ENCODE assay signal across 8 cellular contexts in the genomic region with DNA sequence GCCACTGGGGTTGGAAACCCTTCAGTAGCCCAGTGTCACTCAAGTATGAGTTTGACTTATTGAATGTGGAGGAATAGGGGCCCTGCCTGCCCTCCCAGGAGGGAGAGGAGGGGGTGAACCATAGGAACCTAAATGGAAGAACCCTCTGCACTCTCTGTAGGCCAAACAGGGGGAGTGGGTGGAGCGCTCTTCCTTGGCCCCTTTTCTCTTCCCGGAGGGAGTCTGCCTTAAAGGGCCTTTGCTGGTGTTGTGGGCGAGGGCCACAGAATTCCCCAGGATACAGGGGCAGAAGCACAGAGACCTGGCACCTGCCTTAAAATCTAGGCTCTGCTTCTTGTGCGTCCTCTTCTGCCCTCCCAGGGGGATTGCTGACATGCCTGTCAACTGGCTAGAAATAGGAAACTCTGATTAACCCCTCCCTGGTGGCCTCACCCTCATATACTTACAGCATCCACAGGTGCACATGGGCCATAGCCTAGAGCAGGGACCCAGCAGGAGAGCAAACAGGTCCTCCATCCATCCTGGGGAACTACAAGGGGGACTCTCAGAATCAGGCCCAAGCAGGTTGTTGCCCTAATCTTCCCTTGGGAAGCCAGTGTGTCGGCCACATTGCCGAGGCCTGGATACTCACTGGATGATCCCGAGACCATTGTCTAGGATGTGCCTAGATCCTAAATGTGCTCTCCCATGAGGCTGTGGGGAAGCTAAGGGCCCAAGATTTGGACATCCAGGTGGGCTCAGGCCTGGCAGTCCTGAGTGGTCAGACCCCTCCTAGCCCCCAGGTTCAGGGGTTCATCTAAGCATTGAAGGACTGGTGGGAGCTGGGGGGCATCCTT. TPM values are rescaled to one million over a fixed set of nuclear protein-coding genes. Genes with fewer than 3 reads are reported as not detected.
DNase-seq lines count a peak whose midpoint lies in the region; ATAC-seq, FAIRE-seq and TF ChIP-seq lines count a peak whose summit lies in the region.

No MANE protein-coding gene starts in this region.

- peaks cover 42% of the 10 kb centered on the region for H4K20me1 ChIP-seq in Karpas-422 (ENCODE audit: insufficient read depth, low read depth, low read length)

- POLR2A ChIA-PET in A549 (lab: Yijun Ruan, JAX), result no interaction called here

- peaks cover 90% of the 10 kb centered on the region for H3K36me3 Mint-ChIP-seq in dendritic cell treated with granulocyte-macrophage colony-stimulating factor and Interleukin-4, amounts not matched to agents 40 ng/mL and 50 ng/mL, for 4 days (ENCODE audit: low read depth)
- H3K36me3 Mint-ChIP-seq in naive B cell, result no peaks in the 10 kb centered on the region

- TF ChIP-seq CTCF in A549 (IDR thresholded peaks at IDR 0.05), result no peak

- ATAC-seq in A549 (no peak), naive B cell (ENCODE audit: low read depth in 2 of 2) (no peak), GM19455 (IDR thresholded peaks at IDR 0.05; ENCODE audit: unreplicated experiment) (no peak)

- H3K4me3 ChIP-seq in A549 (no peak overlapping the region), Karpas-422 (ENCODE audit: low read length) (peak overlapping the region; percentile 84)

- peak overlapping the region; percentile 94 for H3K9ac ChIP-seq in Karpas-422 (ENCODE audit: low read length)

- peak overlapping the region; percentile 99 for H3K27ac Mint-ChIP-seq in dendritic cell treated with granulocyte-macrophage colony-stimulating factor and Interleukin-4, amounts not matched to agents 40 ng/mL and 50 ng/mL, for 4 days
- H3K27ac Mint-ChIP-seq in naive B cell, result peak overlapping the region in 5 of 6 donors; percentile 91 to 98 (median 98)

- H3K27me3 ChIP-seq in Karpas-422 (ENCODE audit: low read length), result no peaks in the 10 kb centered on the region

- 84% methylated on average over 7 of the region's 7 CpGs for WGBS in A549 (ENCODE audit: missing lambda C conversion rate)

- H3K9me2 ChIP-seq in Karpas-422 (replicated peaks; ENCODE audit: insufficient read depth, low read length), result no peaks in the 10 kb centered on the region

- H3K27me3 Mint-ChIP-seq in dendritic cell treated with granulocyte-macrophage colony-stimulating factor and Interleukin-4, amounts not matched to agents 40 ng/mL and 50 ng/mL, for 4 days, result no peaks in the 10 kb centered on the region
- H3K27me3 Mint-ChIP-seq in naive B cell, result no peaks in the 10 kb centered on the region

- H3K9me3 ChIP-seq in A549 (no peaks in the 10 kb centered on the region), Karpas-422 (ENCODE audit: low read length) (no peaks in the 10 kb centered on the region)

- TF ChIP-seq POLR2A in A549 (IDR thresholded peaks at IDR 0.05; ENCODE audit: low read length), result no peak

- no peak for DNase-seq in A549 (ENCODE audit: low read depth in 1 of 2, low spot score in 1 of 2)
- peak; percentile 94 for DNase-seq in Karpas-422
- no peak for DNase-seq in naive B cell
- DNase-seq in NCI-H69 (lab: John Stamatoyannopoulos, UW), result no peak
- no peak for DNase-seq in NCI-H2196 treated with DMSO at 0.1 percent for 48 hours (lab: John Stamatoyannopoulos, UW; ENCODE audit: unreplicated experiment)
- no peak for DNase-seq in NOMO-1 (lab: John Stamatoyannopoulos, UW; ENCODE audit: unreplicated experiment in 2 of 2)

- intact Hi-C loops in dendritic cell treated with granulocyte-macrophage colony-stimulating factor and Interleukin-4, amounts not matched to agents 40 ng/mL and 50 ng/mL, for 4 days (cut with micrococcal nuclease), result no loop called here

- H3K4me1 Mint-ChIP-seq in dendritic cell treated with granulocyte-macrophage colony-stimulating factor and Interleukin-4, amounts not matched to agents 40 ng/mL and 50 ng/mL, for 4 days (ENCODE audit: low read depth), result peaks cover 70% of the 10 kb centered on the region
- H3K4me1 Mint-ChIP-seq in naive B cell, result peaks cover 66 to 74% (median 73%) of the 10 kb centered on the region in 3 donors

- no peak for TF ChIP-seq RAD21 in A549 (conservative IDR thresholded peaks at IDR 0.05 in 1 of 2, IDR thresholded peaks at IDR 0.05 in 1 of 2)

- H3K4me1 ChIP-seq in A549 (peaks cover 26% of the 10 kb centered on the region), Karpas-422 (ENCODE audit: low read length) (peaks cover 75% of the 10 kb centered on the region)

- CTCF ChIA-PET in A549 (lab: Yijun Ruan, JAX), result interaction anchor here (1.3 to 3.8 kb wide), 2 partner anchors 14 to 18 kb away, joined by 3 to 13 read pairs; no protein-coding TSS in a partner anchor

- H3K4me2 ChIP-seq in A549 (peak overlapping the region; percentile 99; the same call in 2 of the 3 replicates), Karpas-422 (ENCODE audit: low read depth, low read length, poor library complexity, severe bottlenecking) (peak overlapping the region; percentile 90)

- no peak for FAIRE-seq in A549 (lab: Jason Lieb, UNC)

- peaks cover 84% of the 10 kb centered on the region for H3K79me2 ChIP-seq in Karpas-422 (ENCODE audit: low read length)

- peaks cover 4% of the 10 kb centered on the region for H3K36me3 ChIP-seq in Karpas-422 (ENCODE audit: insufficient read depth, low read length)

- no peak for TF ChIP-seq EP300 in A549 (IDR thresholded peaks at IDR 0.05)

- peak overlapping the region; percentile 93 for H3K4me3 Mint-ChIP-seq in dendritic cell treated with granulocyte-macrophage colony-stimulating factor and Interleukin-4, amounts not matched to agents 40 ng/mL and 50 ng/mL, for 4 days
- peak overlapping the region; percentile 77 to 100 (median 96) for H3K4me3 Mint-ChIP-seq in naive B cell

- H3K27ac ChIP-seq in A549 (no peak overlapping the region), Karpas-422 (ENCODE audit: low read length) (peak overlapping the region; percentile 98)

- no peak overlapping the region for H2AFZ ChIP-seq in Karpas-422 (ENCODE audit: low read length)

- no peaks in the 10 kb centered on the region for H3K9me3 Mint-ChIP-seq in dendritic cell treated with granulocyte-macrophage colony-stimulating factor and Interleukin-4, amounts not matched to agents 40 ng/mL and 50 ng/mL, for 4 days
- no peaks in the 10 kb centered on the region for H3K9me3 Mint-ChIP-seq in naive B cell

TF ChIP-seq in A549, 52 proteins besides CTCF, POLR2A, EP300 and RAD21:
- no peak for TF ChIP-seq EHF (CRISPR knock-in tag; IDR thresholded peaks at IDR 0.05)
- TF ChIP-seq HOXB5 (CRISPR knock-in tag; IDR thresholded peaks at IDR 0.05), result no peak
- TF ChIP-seq ZNF302 (CRISPR knock-in tag; IDR thresholded peaks at IDR 0.05), result no peak
- no peak for TF ChIP-seq CHD4 (IDR thresholded peaks at IDR 0.05; ENCODE audit: borderline replicate concordance)
- TF ChIP-seq BCL3 (IDR thresholded peaks at IDR 0.05), result no peak
- no peak for TF ChIP-seq HDAC2 (IDR thresholded peaks at IDR 0.05)
- no peak for TF ChIP-seq NR3C1 (IDR thresholded peaks at IDR 0.05)
- TF ChIP-seq MYC (IDR thresholded peaks at IDR 0.05; ENCODE audit: borderline replicate concordance, low read length), result no peak
- no peak for TF ChIP-seq PBX3 (IDR thresholded peaks at IDR 0.05)
- TF ChIP-seq USF2 (IDR thresholded peaks at IDR 0.05), result no peak
- no peak for TF ChIP-seq FOXS1 (CRISPR knock-in tag; IDR thresholded peaks at IDR 0.05)
- no peak for TF ChIP-seq JUN (IDR thresholded peaks at IDR 0.05)
- TF ChIP-seq, protein P1, sequence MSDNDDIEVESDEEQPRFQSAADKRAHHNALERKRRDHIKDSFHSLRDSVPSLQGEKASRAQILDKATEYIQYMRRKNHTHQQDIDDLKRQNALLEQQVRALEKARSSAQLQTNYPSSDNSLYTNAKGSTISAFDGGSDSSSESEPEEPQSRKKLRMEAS (IDR thresholded peaks at IDR 0.05), result no peak
- no peak for TF ChIP-seq RNF2 (IDR thresholded peaks at IDR 0.05; ENCODE audit: borderline replicate concordance, low read depth)
- no peak for TF ChIP-seq GATA3 (IDR thresholded peaks at IDR 0.05; ENCODE audit: borderline replicate concordance)
- TF ChIP-seq SREBF2 (IDR thresholded peaks at IDR 0.05), result no peak
- TF ChIP-seq SMC3 (IDR thresholded peaks at IDR 0.05), result no peak
TF ChIP-seq in A549: peak in this region for 0.

RNA-seq across cellular contexts. Expression of gene TRIM8, which starts 3.4 kb away (rescaled TPM):
- 26.6 and 32.5 TPM in 2 replicates for polyA plus RNA-seq in A549 (2011; rRNA removed)
- polyA plus RNA-seq in A549 (2012; cell fraction: cytosol; rRNA removed), result 40.1 and 46.5 TPM in 2 replicates
- polyA plus RNA-seq in A549 (2012; cell fraction: nucleus; rRNA removed), result 35.8 and 42.5 TPM in 2 replicates
- 21.1 to 22.8 TPM (median 21.2 TPM) in 3 replicates for polyA plus RNA-seq in A549 (2017; fragmentation: RNase III; extraction: RNeasy Plus Mini Kit Qiagen cat#74134 plus additional on column Dnase treatment)
- polyA minus RNA-seq in A549 (2011; rRNA and poly(A)+ RNA removed), result 15.5 and 25.4 TPM in 2 replicates
- 94.4 and 111 TPM in 2 replicates for total RNA-seq in Karpas-422 (2014; rRNA removed; shearing (Covaris generic); ENCODE audit: low replicate concordance)
- polyA plus RNA-seq in naive B cell (ENCODE audit: low read depth in 6 of 6), result 10 to 100 TPM; 27.1 to 45.8 (median 30.2) TPM
